28 cellular contexts compared by ENCODE assay signal in the genomic region with DNA sequence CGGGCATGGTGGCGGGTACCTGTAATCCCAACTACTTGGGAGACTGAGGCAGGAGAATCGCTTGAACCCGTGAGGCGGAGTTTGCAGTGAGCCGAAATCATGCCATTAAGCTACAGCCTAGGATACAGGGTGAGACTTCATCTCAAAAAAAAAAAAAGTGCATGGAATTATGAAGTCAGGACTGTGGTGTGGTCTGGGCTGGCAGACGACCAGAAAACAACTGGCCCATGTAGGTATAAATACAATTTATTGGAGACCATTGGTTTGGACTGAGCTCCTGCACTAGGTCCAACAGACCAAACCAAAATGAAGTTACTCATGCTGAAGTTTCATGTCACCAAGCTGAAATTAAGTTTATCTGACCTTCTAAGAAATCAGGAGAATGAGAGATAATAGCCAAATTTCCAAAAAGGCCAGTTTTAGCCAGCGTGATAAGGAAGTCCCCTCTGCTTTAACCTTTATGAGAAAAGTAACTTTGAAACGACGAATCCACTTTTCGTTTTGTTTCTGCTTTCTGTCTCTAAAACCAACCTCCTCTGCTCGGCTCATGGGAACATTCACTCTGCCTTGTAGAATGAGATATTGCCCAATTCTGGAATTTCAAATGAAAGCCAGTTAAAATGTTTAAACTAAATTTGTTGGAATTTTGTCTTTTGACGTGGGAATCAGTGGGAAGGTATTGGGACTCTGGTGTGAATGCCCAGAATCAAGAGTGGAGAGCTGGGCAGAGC. TPM values are rescaled to one million over a fixed set of nuclear protein-coding genes. Genes with fewer than 3 reads are reported as not detected.
DNase-seq lines count a peak whose midpoint lies in the region; ATAC-seq, FAIRE-seq and TF ChIP-seq lines count a peak whose summit lies in the region.
"Had no signal": no experiment of that assay in that cellular context is flagged by ENCODE, and none has a peak within 500 bp of the region (broad histone marks: within the 10 kb centered on the region; RNA-seq: fewer than 3 reads in every experiment).

No MANE protein-coding gene starts in this region.

- H3K4me2 ChIP-seq in A549 (peak overlapping the region; percentile 1; the same call in 2 of the 3 replicates), smooth muscle cell (no peak overlapping the region)

- POLR2A ChIA-PET in A549 (lab: Yijun Ruan, JAX), result interaction anchor here (2.9 kb wide), 1 partner anchor 18 kb away, joined by 38 read pairs; the partner anchor contains the start of gene RAB10

- peak overlapping the region; percentile 34 for H2AFZ ChIP-seq in smooth muscle cell (ENCODE audit: low read depth)

- H3K4me1 ChIP-seq in A549 (peaks cover 89% of the 10 kb centered on the region), adrenal gland (replicated peaks in 1 of 2) (peaks cover 34 to 46% of the 10 kb centered on the region in 2 donors), smooth muscle cell (ENCODE audit: low read depth) (peaks cover 21% of the 10 kb centered on the region)

- H3K9ac ChIP-seq in smooth muscle cell (ENCODE audit: low read depth), result no peak overlapping the region

- no peak for TF ChIP-seq RAD21 in A549 (conservative IDR thresholded peaks at IDR 0.05 in 1 of 2, IDR thresholded peaks at IDR 0.05 in 1 of 2)

- no peak overlapping the region for H3K4me3 ChIP-seq in A549
- H3K4me3 ChIP-seq in adrenal gland, result no peak overlapping the region
- no peak overlapping the region for H3K4me3 ChIP-seq in fibroblast of villous mesenchyme (ENCODE audit: low read depth, low read length)
- no peak overlapping the region for H3K4me3 ChIP-seq in smooth muscle cell
- H3K4me3 ChIP-seq: dorsolateral prefrontal cortex, ovary had no signal

- H3K79me2 ChIP-seq in smooth muscle cell (ENCODE audit: low read depth), result no peaks in the 10 kb centered on the region

- no peak for DNase-seq in A549 (ENCODE audit: low read depth in 1 of 2, low spot score in 1 of 2)
- DNase-seq in adrenal gland, result peak in 1 of 7 donors; percentile 34
- DNase-seq in fibroblast of villous mesenchyme (ENCODE audit: low read depth), result peak; percentile 60
- no peak for DNase-seq in smooth muscle cell (lab: John Stamatoyannopoulos, UW; ENCODE audit: unreplicated experiment)
- DNase-seq in germinal center (ENCODE audit: low spot score), result no peak
- DNase-seq in GOT3 (lab: John Stamatoyannopoulos, UW), result no peak
- DNase-seq: activated CD4-positive, CD25-positive, alpha-beta regulatory T cell treated with anti-CD3 and anti-CD28 coated beads, Interleukin-2, amount 50 U/mL, for 72 hours; activated CD8-positive, alpha-beta T cell treated with anti-CD3 and anti-CD28 coated beads for 36 hours; amygdala; BE2C; caudate nucleus; DND-41; glutamatergic neuron; left cardiac atrium; mesendoderm; naive thymus-derived CD8-positive, alpha-beta T cell; NCI-H1048; NCI-H187 treated with DMSO at 0.1 percent for 48 hours; NCI-H774; ovary; PC-3; SHP77 treated with DMSO at 0.1 percent for 48 hours had no signal

- peaks cover 4% of the 10 kb centered on the region for H3F3A ChIP-seq in smooth muscle cell (ENCODE audit: low read depth)

- H3K36me3 ChIP-seq in adrenal gland (replicated peaks in 1 of 2) (no peaks in the 10 kb centered on the region), smooth muscle cell (ENCODE audit: low read depth) (no peaks in the 10 kb centered on the region)
- H3K36me3 ChIP-seq: BE2C, ovary had no signal

- TF ChIP-seq CTCF in A549 (IDR thresholded peaks at IDR 0.05) (no peak), adrenal gland (IDR thresholded peaks at IDR 0.05) (no peak), fibroblast of villous mesenchyme (IDR thresholded peaks at IDR 0.05; ENCODE audit: insufficient read depth, low read depth, low read length) (no peak), smooth muscle cell (IDR thresholded peaks at IDR 0.05; ENCODE audit: borderline replicate concordance, insufficient read depth, poor library complexity, severe bottlenecking) (no peak)

- CTCF ChIA-PET in A549 (lab: Yijun Ruan, JAX), result interaction anchor here (0.6 to 6.3 kb wide), 9 partner anchors 9 to 169 kb away, joined by 3 to 52 read pairs (median 6); partner anchors contain the start of gene RAB10

- intact Hi-C loops in adrenal gland (cut with DNase I), result no loop called here

- FAIRE-seq in A549 (lab: Jason Lieb, UNC), result no peak
- FAIRE-seq: A204.1, H1 had no signal

- ATAC-seq in A549 (no peak), GM19328 (IDR thresholded peaks at IDR 0.05; ENCODE audit: unreplicated experiment) (no peak), HG03439 (IDR thresholded peaks at IDR 0.05; ENCODE audit: unreplicated experiment) (no peak)
- ATAC-seq: activated CD8-positive, alpha-beta T cell treated with anti-CD3 and anti-CD28 coated beads for 36 hours; left cardiac atrium; naive thymus-derived CD8-positive, alpha-beta T cell; PC-3; sciatic nerve had no signal

- TF ChIP-seq POLR2A in A549 (IDR thresholded peaks at IDR 0.05; ENCODE audit: low read length) (no peak), adrenal gland (IDR thresholded peaks at IDR 0.05) (no peak)

- H3K9me3 ChIP-seq in A549, result no peaks in the 10 kb centered on the region
- no peaks in the 10 kb centered on the region for H3K9me3 ChIP-seq in adrenal gland (replicated peaks in 1 of 3)
- no peaks in the 10 kb centered on the region for H3K9me3 ChIP-seq in smooth muscle cell (replicated peaks; ENCODE audit: low read depth)
- H3K9me3 ChIP-seq: BE2C, ovary had no signal

- H3K27me3 ChIP-seq in adrenal gland (no peaks in the 10 kb centered on the region), smooth muscle cell (ENCODE audit: low read depth) (no peaks in the 10 kb centered on the region)
- H3K27me3 ChIP-seq: BE2C, dorsolateral prefrontal cortex, ovary had no signal

- H4K20me1 ChIP-seq in smooth muscle cell (ENCODE audit: low read depth), result no peaks in the 10 kb centered on the region

- 91% methylated on average over 13 of the region's 13 CpGs for WGBS in A549 (ENCODE audit: missing lambda C conversion rate)
- 73 to 75% (median 75%) methylated on average over 13 of the region's 13 CpGs for WGBS in adrenal gland, 4 donors
- 86% methylated on average over 13 of the region's 13 CpGs for WGBS in smooth muscle cell (ENCODE audit: low lambda C conversion rate)

- no peak for TF ChIP-seq EP300 in A549 (IDR thresholded peaks at IDR 0.05)

- peak overlapping the region; percentile 73 to 93 for H3K27ac ChIP-seq in A549
- H3K27ac ChIP-seq in adrenal gland, result peak overlapping the region; percentile 9 to 83 (median 52)
- peak overlapping the region; percentile 95 for H3K27ac ChIP-seq in smooth muscle cell (ENCODE audit: low read depth)

TF ChIP-seq in A549, 52 proteins besides CTCF, POLR2A, EP300 and RAD21 (continues in another document):
- 0 out of 2 replicates have a peak, but pooled peaks have one; percentile 16 for TF ChIP-seq ATOH8 (CRISPR knock-in tag; IDR thresholded peaks at IDR 0.05; ENCODE audit: low read depth)
- TF ChIP-seq, protein P1, sequence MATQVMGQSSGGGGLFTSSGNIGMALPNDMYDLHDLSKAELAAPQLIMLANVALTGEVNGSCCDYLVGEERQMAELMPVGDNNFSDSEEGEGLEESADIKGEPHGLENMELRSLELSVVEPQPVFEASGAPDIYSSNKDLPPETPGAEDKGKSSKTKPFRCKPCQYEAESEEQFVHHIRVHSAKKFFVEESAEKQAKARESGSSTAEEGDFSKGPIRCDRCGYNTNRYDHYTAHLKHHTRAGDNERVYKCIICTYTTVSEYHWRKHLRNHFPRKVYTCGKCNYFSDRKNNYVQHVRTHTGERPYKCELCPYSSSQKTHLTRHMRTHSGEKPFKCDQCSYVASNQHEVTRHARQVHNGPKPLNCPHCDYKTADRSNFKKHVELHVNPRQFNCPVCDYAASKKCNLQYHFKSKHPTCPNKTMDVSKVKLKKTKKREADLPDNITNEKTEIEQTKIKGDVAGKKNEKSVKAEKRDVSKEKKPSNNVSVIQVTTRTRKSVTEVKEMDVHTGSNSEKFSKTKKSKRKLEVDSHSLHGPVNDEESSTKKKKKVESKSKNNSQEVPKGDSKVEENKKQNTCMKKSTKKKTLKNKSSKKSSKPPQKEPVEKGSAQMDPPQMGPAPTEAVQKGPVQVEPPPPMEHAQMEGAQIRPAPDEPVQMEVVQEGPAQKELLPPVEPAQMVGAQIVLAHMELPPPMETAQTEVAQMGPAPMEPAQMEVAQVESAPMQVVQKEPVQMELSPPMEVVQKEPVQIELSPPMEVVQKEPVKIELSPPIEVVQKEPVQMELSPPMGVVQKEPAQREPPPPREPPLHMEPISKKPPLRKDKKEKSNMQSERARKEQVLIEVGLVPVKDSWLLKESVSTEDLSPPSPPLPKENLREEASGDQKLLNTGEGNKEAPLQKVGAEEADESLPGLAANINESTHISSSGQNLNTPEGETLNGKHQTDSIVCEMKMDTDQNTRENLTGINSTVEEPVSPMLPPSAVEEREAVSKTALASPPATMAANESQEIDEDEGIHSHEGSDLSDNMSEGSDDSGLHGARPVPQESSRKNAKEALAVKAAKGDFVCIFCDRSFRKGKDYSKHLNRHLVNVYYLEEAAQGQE (IDR thresholded peaks at IDR 0.05), result no peak

RNA-seq across cellular contexts. Expression of gene RAB10, which starts 17.7 kb away (rescaled TPM):
- polyA plus RNA-seq in A549 (2011; rRNA removed) (332 and 692 TPM in 2 replicates), A549 (2017; fragmentation: RNase III; extraction: RNeasy Plus Mini Kit Qiagen cat#74134 plus additional on column Dnase treatment) (256 to 289 TPM (median 272 TPM) in 3 replicates), adrenal gland (100 to 1,000 TPM in 1 of 3 donors, 10 to 100 TPM in 2; 31.8 to 369 (median 36.5) TPM), smooth muscle cell (101 and 111 TPM in 2 replicates)
- polyA plus RNA-seq in A549 (2012; cell fraction: cytosol; rRNA removed), result 132 and 139 TPM in 2 replicates
- polyA plus RNA-seq in A549 (2012; cell fraction: nucleus; rRNA removed), result 112 and 147 TPM in 2 replicates
- 108 and 123 TPM in 2 replicates for polyA minus RNA-seq in A549 (2011; rRNA and poly(A)+ RNA removed)
- total RNA-seq in adrenal gland (100 to 1,000 TPM in 7 of 8 donors, 10 to 100 TPM in 1; 96.3 to 258 (median 155) TPM), fibroblast of villous mesenchyme (103 and 128 TPM in 2 replicates), smooth muscle cell (121 and 149 TPM in 2 replicates)

RNA-seq across cellular contexts. Expression of gene KIF3C, which starts 33.9 kb away (rescaled TPM):
- polyA plus RNA-seq in A549 (2011; rRNA removed), result 17.1 and 20.1 TPM in 2 replicates
- polyA plus RNA-seq in A549 (2012; cell fraction: cytosol; rRNA removed), result 18.2 and 20.9 TPM in 2 replicates
- polyA plus RNA-seq in A549 (2012; cell fraction: nucleus; rRNA removed), result 20.5 and 20.6 TPM in 2 replicates
- polyA plus RNA-seq in A549 (2017; fragmentation: RNase III; extraction: RNeasy Plus Mini Kit Qiagen cat#74134 plus additional on column Dnase treatment), result 57.4 to 80.8 TPM (median 77.4 TPM) in 3 replicates
- polyA minus RNA-seq in A549 (2011; rRNA and poly(A)+ RNA removed), result 34.3 and 36.5 TPM in 2 replicates
- total RNA-seq in adrenal gland, result 10 to 100 TPM in 4 of 8 donors, 1 to 10 TPM in 4; 5.0 to 22.8 (median 10.0) TPM
- polyA plus RNA-seq in adrenal gland, result 10 to 100 TPM in 1 of 3 donors, 1 to 10 TPM in 2; 2.8 to 10.4 (median 6.4) TPM
- total RNA-seq in fibroblast of villous mesenchyme, result 9.9 and 12.2 TPM in 2 replicates
- 13.0 and 14.7 TPM in 2 replicates for total RNA-seq in smooth muscle cell
- polyA plus RNA-seq in smooth muscle cell, result 18.9 and 21.2 TPM in 2 replicates
